In the genomic region with DNA sequence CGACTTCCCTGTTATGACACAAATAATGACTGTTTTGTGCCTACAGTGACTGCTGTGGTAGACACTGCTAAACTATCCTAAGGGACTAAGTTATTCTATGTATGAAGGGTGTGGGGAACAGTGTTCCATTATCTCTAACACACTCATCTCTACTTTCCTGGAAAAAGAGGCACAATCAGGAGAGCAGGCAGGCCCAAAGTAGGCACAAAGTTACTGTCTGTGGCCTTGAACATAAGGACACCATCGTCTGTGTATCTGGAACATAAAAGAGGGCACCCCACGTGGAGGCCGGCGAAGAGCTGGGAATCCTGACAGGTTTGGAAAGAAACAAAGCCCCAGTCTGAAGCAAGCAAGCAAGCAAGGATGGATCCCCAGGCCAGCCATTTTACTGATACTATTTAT, we compare ENCODE assay signal across 1 cellular context.
TF ChIP-seq lines count a peak whose summit lies in the region.

No MANE protein-coding gene starts in this region.

TF ChIP-seq in HepG2, 621 proteins besides CTCF, POLR2A, EP300 and RAD21:
- TF ChIP-seq FOXP4 (CRISPR knock-in tag; IDR thresholded peaks at IDR 0.05) (no peak), MAX (IDR thresholded peaks at IDR 0.05) (0 out of 2 replicates have a peak, but pooled peaks have one; percentile 15)
